Comparison of ENCODE assay signal across 31 cellular contexts in the genomic region with DNA sequence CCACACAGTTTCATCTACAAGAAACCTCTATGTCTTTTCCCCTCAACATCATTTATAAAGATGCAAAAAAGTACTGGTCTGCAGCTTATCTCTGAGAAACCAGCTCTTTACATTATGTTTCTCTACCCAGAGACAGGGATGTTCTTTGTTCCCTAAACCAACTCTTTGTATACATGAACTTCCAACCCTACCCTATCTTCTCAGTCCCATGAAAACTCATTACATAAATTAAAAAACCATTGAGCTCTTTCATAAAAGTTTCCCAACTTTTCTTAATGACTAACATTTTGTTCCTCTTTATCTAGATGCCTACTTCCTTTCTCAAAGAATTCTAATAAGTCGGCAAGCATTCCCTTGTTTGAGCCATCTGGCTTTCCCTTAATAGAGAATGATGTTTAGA.
A peak's percentile ranks its signal among the peaks of the same experiment; 100 is the strongest.
DNase-seq lines count a peak whose midpoint lies in the region; TF ChIP-seq lines count a peak whose summit lies in the region.
"Had no signal": no experiment of that assay in that cellular context is flagged by ENCODE, and none has a peak within 500 bp of the region (broad histone marks: within the 10 kb centered on the region; RNA-seq: fewer than 3 reads in every experiment).

No MANE protein-coding gene starts in this region.

- H3F3A ChIP-seq in MM.1S (ENCODE audit: insufficient read depth, low read length), result no peaks in the 10 kb centered on the region

- H3K4me1 ChIP-seq in MM.1S (ENCODE audit: low read length), result peaks cover 10% of the 10 kb centered on the region

- no peak overlapping the region for H2AFZ ChIP-seq in MM.1S (ENCODE audit: low read length)

- no peaks in the 10 kb centered on the region for H4K20me1 ChIP-seq in MM.1S (ENCODE audit: insufficient read depth, low read length)
- H4K20me1 ChIP-seq: BLaER1; BLaER1 treated with 17β-estradiol and CSF1 and Interleukin-3, amounts not matched to agents 10 nM and 100 nM had no signal

- no peaks in the 10 kb centered on the region for H3K9me2 ChIP-seq in MM.1S (replicated peaks; ENCODE audit: insufficient read depth, low read length)

- TF ChIP-seq CTCF in fibroblast of villous mesenchyme (IDR thresholded peaks at IDR 0.05; ENCODE audit: insufficient read depth, low read depth, low read length), result no peak
- TF ChIP-seq CTCF in MM.1S (IDR thresholded peaks at IDR 0.05; ENCODE audit: low read length), result no peak

- no peaks in the 10 kb centered on the region for H3K36me3 ChIP-seq in MM.1S (replicated peaks; ENCODE audit: insufficient read depth, low read length)
- H3K36me3 ChIP-seq: BE2C; BLaER1; BLaER1 treated with 17β-estradiol and CSF1 and Interleukin-3, amounts not matched to agents 10 nM and 100 nM had no signal

- H3K4me3 ChIP-seq in fibroblast of villous mesenchyme (ENCODE audit: low read depth, low read length) (no peak overlapping the region), MM.1S (ENCODE audit: low read length) (no peak overlapping the region)
- H3K4me3 ChIP-seq: A549; BLaER1; BLaER1 treated with 17β-estradiol and CSF1 and Interleukin-3, amounts not matched to agents 10 nM and 100 nM had no signal

- no peak overlapping the region for H3K4me2 ChIP-seq in MM.1S (ENCODE audit: low read depth, low read length)
- H3K4me2 ChIP-seq: A549, BLaER1 had no signal

- no peak overlapping the region for H3K9ac ChIP-seq in MM.1S (ENCODE audit: low read length)
- H3K9ac ChIP-seq: BLaER1; BLaER1 treated with 17β-estradiol and CSF1 and Interleukin-3, amounts not matched to agents 10 nM and 100 nM had no signal

- no peaks in the 10 kb centered on the region for H3K27me3 ChIP-seq in MM.1S (replicated peaks; ENCODE audit: insufficient read depth, low read length)
- H3K27me3 ChIP-seq: BE2C; BLaER1; BLaER1 treated with 17β-estradiol and CSF1 and Interleukin-3, amounts not matched to agents 10 nM and 100 nM had no signal

- no peaks in the 10 kb centered on the region for H3K9me3 ChIP-seq in MM.1S (replicated peaks; ENCODE audit: insufficient read depth, low read length)
- H3K9me3 ChIP-seq: A549, BE2C had no signal

- peak; percentile 90 for DNase-seq in COLO829 (ENCODE audit: low spot score)
- DNase-seq in RPMI7951 (ENCODE audit: low read depth), result peak; percentile 48
- peak; percentile 46 for DNase-seq in fibroblast of villous mesenchyme (ENCODE audit: low read depth)
- peak; percentile 64 for DNase-seq in foreskin melanocyte
- DNase-seq in C1 segment of cervical spinal cord (lab: John Stamatoyannopoulos, UW), result no peak
- no peak for DNase-seq in COR-L47 (lab: John Stamatoyannopoulos, UW)
- DNase-seq in NCI-H526 (lab: John Stamatoyannopoulos, UW), result no peak
- no peak for DNase-seq in MM.1S
- DNase-seq: 8988T; ACHN; AML-193; BE2C; Caco-2; Calu3; CD4-positive, alpha-beta memory T cell; CD4-positive, alpha-beta T cell; CD4-positive, CD25-positive, alpha-beta regulatory T cell; CD8-positive, alpha-beta memory T cell; CD8-positive, alpha-beta T cell; DMS 273 treated with DMSO at 0.1 percent for 48 hours; DMS153; DMS53; DMS79; DMS79 treated with DMSO at 0.1 percent for 48 hours; DND-41; EL had no signal

- no peaks in the 10 kb centered on the region for H3K79me2 ChIP-seq in MM.1S (ENCODE audit: low read length)

- H3K27ac ChIP-seq in MM.1S (ENCODE audit: low read length), result no peak overlapping the region
- H3K27ac ChIP-seq: 22Rv1; A549; BLaER1; BLaER1 treated with 17β-estradiol and CSF1 and Interleukin-3, amounts not matched to agents 10 nM and 100 nM; C4-2B had no signal

Comparison
In these comparisons a context has a peak if more than half of its experiments do, and no peak if none do; other contexts are left out.
1. DNase-seq: peak in COLO829 (single experiment), RPMI7951 (single experiment), fibroblast of villous mesenchyme (single experiment) and foreskin melanocyte (single experiment); none in C1 segment of cervical spinal cord (0 of 14), COR-L47 (single experiment), NCI-H526 (0 of 2) and MM.1S (single experiment).